In the genomic region with DNA sequence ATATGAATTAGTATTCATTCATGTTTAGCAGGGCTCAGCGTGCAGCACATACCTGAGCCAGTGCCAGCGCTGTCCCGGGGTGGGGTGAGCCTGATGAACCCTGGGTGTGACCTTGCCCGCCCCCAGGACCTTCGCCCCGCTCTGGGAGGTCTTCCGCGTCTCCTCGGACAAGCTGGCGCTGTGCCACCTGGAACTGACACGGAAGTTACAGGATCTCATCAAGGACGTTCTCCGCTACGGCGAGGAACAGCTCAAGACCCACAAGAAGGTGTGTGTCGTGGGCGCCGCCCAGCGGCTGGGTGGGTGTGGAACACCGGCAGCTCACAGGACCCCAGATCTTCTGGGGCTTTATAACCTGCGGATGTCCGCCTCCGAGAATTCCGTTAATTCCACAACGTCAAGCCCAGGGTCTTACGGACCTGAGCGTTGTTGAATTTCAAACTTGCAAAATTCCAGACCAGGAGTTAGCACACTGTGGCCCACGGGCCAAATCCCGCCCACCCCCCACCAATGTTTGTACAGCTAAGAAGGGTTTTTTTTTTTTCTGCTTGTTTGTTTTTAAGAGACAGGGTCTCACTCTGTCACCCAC, we compare ENCODE assay signal across 1 cellular context.
TF ChIP-seq lines count a peak whose summit lies in the region.

No MANE protein-coding gene starts in this region.

TF ChIP-seq in HepG2, 621 proteins besides CTCF, POLR2A, EP300 and RAD21 (continued from another document and continues in another):
- no peak for TF ChIP-seq MAFK (conservative IDR thresholded peaks at IDR 0.05 in 1 of 2, IDR thresholded peaks at IDR 0.05 in 1 of 2; ENCODE audit: low read length in 2 of 2)
- TF ChIP-seq ADNP (CRISPR knock-in tag; IDR thresholded peaks at IDR 0.05) = no peak
- no peak for TF ChIP-seq ZNF644 (CRISPR knock-in tag; IDR thresholded peaks at IDR 0.05; ENCODE audit: low read depth)
- TF ChIP-seq, protein P1, sequence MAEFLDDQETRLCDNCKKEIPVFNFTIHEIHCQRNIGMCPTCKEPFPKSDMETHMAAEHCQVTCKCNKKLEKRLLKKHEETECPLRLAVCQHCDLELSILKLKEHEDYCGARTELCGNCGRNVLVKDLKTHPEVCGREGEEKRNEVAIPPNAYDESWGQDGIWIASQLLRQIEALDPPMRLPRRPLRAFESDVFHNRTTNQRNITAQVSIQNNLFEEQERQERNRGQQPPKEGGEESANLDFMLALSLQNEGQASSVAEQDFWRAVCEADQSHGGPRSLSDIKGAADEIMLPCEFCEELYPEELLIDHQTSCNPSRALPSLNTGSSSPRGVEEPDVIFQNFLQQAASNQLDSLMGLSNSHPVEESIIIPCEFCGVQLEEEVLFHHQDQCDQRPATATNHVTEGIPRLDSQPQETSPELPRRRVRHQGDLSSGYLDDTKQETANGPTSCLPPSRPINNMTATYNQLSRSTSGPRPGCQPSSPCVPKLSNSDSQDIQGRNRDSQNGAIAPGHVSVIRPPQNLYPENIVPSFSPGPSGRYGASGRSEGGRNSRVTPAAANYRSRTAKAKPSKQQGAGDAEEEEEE (CRISPR knock-in tag; IDR thresholded peaks at IDR 0.05; ENCODE audit: borderline replicate concordance) = no peak
- TF ChIP-seq CAMTA2 (CRISPR knock-in tag; IDR thresholded peaks at IDR 0.05; ENCODE audit: borderline replicate concordance) = no peak
- no peak for TF ChIP-seq NCOA5 (CRISPR knock-in tag; IDR thresholded peaks at IDR 0.05)
- peak; percentile 56; the same call in 1 of the 2 replicates for TF ChIP-seq IRF2 (CRISPR knock-in tag; IDR thresholded peaks at IDR 0.05)
- TF ChIP-seq, protein P2, sequence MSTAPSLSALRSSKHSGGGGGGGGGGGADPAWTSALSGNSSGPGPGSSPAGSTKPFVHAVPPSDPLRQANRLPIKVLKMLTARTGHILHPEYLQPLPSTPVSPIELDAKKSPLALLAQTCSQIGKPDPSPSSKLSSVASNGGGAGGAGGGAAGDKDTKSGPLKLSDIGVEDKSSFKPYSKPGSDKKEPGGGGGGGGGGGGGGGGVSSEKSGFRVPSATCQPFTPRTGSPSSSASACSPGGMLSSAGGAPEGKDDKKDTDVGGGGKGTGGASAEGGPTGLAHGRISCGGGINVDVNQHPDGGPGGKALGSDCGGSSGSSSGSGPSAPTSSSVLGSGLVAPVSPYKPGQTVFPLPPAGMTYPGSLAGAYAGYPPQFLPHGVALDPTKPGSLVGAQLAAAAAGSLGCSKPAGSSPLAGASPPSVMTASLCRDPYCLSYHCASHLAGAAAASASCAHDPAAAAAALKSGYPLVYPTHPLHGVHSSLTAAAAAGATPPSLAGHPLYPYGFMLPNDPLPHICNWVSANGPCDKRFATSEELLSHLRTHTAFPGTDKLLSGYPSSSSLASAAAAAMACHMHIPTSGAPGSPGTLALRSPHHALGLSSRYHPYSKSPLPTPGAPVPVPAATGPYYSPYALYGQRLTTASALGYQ (CRISPR knock-in tag; IDR thresholded peaks at IDR 0.05) = 0 out of 2 replicates have a peak, but pooled peaks have one; percentile 32
- TF ChIP-seq ZMAT3 (CRISPR knock-in tag; conservative IDR thresholded peaks at IDR 0.05) = 0 out of 2 replicates have a peak, but pooled peaks have one; percentile 28
- TF ChIP-seq FOSL1 (CRISPR knock-in tag; IDR thresholded peaks at IDR 0.05; ENCODE audit: borderline replicate concordance) = no peak
- no peak for TF ChIP-seq POLR2AphosphoS5 (IDR thresholded peaks at IDR 0.05; ENCODE audit: low read depth, low read length)
- no peak for TF ChIP-seq ZNF296 (CRISPR knock-in tag; conservative IDR thresholded peaks at IDR 0.05)
- peak; percentile 86 for TF ChIP-seq HDAC2 (CRISPR knock-in tag; IDR thresholded peaks at IDR 0.05)
- TF ChIP-seq KAT8 (CRISPR knock-in tag; IDR thresholded peaks at IDR 0.05) = peak; percentile 74
- no peak for TF ChIP-seq HDAC6 (IDR thresholded peaks at IDR 0.05; ENCODE audit: low read depth, low read length)
- TF ChIP-seq SP4 (CRISPR knock-in tag; IDR thresholded peaks at IDR 0.05) = no peak; the same call in 1 of the 2 replicates
- TF ChIP-seq, protein P3, sequence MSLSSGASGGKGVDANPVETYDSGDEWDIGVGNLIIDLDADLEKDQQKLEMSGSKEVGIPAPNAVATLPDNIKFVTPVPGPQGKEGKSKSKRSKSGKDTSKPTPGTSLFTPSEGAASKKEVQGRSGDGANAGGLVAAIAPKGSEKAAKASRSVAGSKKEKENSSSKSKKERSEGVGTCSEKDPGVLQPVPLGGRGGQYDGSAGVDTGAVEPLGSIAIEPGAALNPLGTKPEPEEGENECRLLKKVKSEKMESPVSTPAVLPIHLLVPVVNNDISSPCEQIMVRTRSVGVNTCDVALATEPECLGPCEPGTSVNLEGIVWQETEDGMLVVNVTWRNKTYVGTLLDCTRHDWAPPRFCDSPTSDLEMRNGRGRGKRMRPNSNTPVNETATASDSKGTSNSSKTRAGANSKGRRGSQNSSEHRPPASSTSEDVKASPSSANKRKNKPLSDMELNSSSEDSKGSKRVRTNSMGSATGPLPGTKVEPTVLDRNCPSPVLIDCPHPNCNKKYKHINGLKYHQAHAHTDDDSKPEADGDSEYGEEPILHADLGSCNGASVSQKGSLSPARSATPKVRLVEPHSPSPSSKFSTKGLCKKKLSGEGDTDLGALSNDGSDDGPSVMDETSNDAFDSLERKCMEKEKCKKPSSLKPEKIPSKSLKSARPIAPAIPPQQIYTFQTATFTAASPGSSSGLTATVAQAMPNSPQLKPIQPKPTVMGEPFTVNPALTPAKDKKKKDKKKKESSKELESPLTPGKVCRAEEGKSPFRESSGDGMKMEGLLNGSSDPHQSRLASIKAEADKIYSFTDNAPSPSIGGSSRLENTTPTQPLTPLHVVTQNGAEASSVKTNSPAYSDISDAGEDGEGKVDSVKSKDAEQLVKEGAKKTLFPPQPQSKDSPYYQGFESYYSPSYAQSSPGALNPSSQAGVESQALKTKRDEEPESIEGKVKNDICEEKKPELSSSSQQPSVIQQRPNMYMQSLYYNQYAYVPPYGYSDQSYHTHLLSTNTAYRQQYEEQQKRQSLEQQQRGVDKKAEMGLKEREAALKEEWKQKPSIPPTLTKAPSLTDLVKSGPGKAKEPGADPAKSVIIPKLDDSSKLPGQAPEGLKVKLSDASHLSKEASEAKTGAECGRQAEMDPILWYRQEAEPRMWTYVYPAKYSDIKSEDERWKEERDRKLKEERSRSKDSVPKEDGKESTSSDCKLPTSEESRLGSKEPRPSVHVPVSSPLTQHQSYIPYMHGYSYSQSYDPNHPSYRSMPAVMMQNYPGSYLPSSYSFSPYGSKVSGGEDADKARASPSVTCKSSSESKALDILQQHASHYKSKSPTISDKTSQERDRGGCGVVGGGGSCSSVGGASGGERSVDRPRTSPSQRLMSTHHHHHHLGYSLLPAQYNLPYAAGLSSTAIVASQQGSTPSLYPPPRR (CRISPR knock-in tag; IDR thresholded peaks at IDR 0.05; ENCODE audit: borderline replicate concordance) = no peak; the same call in 1 of the 2 replicates
- TF ChIP-seq ZNF564 (CRISPR knock-in tag; IDR thresholded peaks at IDR 0.05) = no peak
- no peak for TF ChIP-seq TEAD2 (CRISPR knock-in tag; IDR thresholded peaks at IDR 0.05)
- TF ChIP-seq GLI4 (CRISPR knock-in tag; IDR thresholded peaks at IDR 0.05; ENCODE audit: borderline replicate concordance) = no peak
- TF ChIP-seq ZNF816 (CRISPR knock-in tag; IDR thresholded peaks at IDR 0.05; ENCODE audit: borderline replicate concordance) = no peak
- TF ChIP-seq KDM5B (CRISPR knock-in tag; IDR thresholded peaks at IDR 0.05; ENCODE audit: borderline replicate concordance) = peak; percentile 68; the same call in 1 of the 2 replicates
- peak; percentile 82 for TF ChIP-seq GATAD2A (CRISPR knock-in tag; IDR thresholded peaks at IDR 0.05)
- no peak for TF ChIP-seq MTA3 (CRISPR knock-in tag; IDR thresholded peaks at IDR 0.05)
- TF ChIP-seq MED13 (CRISPR knock-in tag; IDR thresholded peaks at IDR 0.05) = no peak
- TF ChIP-seq ZNF460 (CRISPR knock-in tag; IDR thresholded peaks at IDR 0.05; ENCODE audit: borderline replicate concordance) = no peak
- TF ChIP-seq SP2 (CRISPR knock-in tag; IDR thresholded peaks at IDR 0.05) = no peak
- TF ChIP-seq ZFYVE20 (CRISPR knock-in tag; IDR thresholded peaks at IDR 0.05; ENCODE audit: borderline replicate concordance, low read depth) = no peak
- peak; percentile 81; the same call in 1 of the 2 replicates for TF ChIP-seq ZIK1 (CRISPR knock-in tag; IDR thresholded peaks at IDR 0.05; ENCODE audit: borderline replicate concordance, low read depth)
- no peak for TF ChIP-seq MED8 (CRISPR knock-in tag; IDR thresholded peaks at IDR 0.05; ENCODE audit: insufficient replicate concordance)
- TF ChIP-seq, protein P4, sequence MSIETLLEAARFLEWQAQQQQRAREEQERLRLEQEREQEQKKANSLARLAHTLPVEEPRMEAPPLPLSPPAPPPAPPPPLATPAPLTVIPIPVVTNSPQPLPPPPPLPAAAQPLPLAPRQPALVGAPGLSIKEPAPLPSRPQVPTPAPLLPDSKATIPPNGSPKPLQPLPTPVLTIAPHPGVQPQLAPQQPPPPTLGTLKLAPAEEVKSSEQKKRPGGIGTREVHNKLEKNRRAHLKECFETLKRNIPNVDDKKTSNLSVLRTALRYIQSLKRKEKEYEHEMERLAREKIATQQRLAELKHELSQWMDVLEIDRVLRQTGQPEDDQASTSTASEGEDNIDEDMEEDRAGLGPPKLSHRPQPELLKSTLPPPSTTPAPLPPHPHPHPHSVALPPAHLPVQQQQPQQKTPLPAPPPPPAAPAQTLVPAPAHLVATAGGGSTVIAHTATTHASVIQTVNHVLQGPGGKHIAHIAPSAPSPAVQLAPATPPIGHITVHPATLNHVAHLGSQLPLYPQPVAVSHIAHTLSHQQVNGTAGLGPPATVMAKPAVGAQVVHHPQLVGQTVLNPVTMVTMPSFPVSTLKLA (IDR thresholded peaks at IDR 0.05) = no peak
- TF ChIP-seq NR2C2 (CRISPR knock-in tag; IDR thresholded peaks at IDR 0.05; ENCODE audit: borderline replicate concordance) = peak; percentile 60; the same call in 1 of the 2 replicates
- TF ChIP-seq, protein P5, sequence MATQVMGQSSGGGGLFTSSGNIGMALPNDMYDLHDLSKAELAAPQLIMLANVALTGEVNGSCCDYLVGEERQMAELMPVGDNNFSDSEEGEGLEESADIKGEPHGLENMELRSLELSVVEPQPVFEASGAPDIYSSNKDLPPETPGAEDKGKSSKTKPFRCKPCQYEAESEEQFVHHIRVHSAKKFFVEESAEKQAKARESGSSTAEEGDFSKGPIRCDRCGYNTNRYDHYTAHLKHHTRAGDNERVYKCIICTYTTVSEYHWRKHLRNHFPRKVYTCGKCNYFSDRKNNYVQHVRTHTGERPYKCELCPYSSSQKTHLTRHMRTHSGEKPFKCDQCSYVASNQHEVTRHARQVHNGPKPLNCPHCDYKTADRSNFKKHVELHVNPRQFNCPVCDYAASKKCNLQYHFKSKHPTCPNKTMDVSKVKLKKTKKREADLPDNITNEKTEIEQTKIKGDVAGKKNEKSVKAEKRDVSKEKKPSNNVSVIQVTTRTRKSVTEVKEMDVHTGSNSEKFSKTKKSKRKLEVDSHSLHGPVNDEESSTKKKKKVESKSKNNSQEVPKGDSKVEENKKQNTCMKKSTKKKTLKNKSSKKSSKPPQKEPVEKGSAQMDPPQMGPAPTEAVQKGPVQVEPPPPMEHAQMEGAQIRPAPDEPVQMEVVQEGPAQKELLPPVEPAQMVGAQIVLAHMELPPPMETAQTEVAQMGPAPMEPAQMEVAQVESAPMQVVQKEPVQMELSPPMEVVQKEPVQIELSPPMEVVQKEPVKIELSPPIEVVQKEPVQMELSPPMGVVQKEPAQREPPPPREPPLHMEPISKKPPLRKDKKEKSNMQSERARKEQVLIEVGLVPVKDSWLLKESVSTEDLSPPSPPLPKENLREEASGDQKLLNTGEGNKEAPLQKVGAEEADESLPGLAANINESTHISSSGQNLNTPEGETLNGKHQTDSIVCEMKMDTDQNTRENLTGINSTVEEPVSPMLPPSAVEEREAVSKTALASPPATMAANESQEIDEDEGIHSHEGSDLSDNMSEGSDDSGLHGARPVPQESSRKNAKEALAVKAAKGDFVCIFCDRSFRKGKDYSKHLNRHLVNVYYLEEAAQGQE (IDR thresholded peaks at IDR 0.05; ENCODE audit: borderline replicate concordance in 1 of 2, low read depth in 1 of 2, low read length in 2 of 2) = no peak
- no peak for TF ChIP-seq HMG20B (CRISPR knock-in tag; conservative IDR thresholded peaks at IDR 0.05)
- 0 out of 2 replicates have a peak, but pooled peaks have one; percentile 45 for TF ChIP-seq DNMT1 (CRISPR knock-in tag; IDR thresholded peaks at IDR 0.05)
- no peak for TF ChIP-seq ZNF589 (CRISPR knock-in tag; conservative IDR thresholded peaks at IDR 0.05)
- TF ChIP-seq MED1 (CRISPR knock-in tag; IDR thresholded peaks at IDR 0.05) = peak; percentile 64; the same call in 1 of the 2 replicates
- no peak for TF ChIP-seq ZNF724P (CRISPR knock-in tag; IDR thresholded peaks at IDR 0.05; ENCODE audit: borderline replicate concordance)
- no peak; the same call in none of the 2 replicates for TF ChIP-seq MEF2D (CRISPR knock-in tag; IDR thresholded peaks at IDR 0.05)
- peak; percentile 54; the same call in 1 of the 2 replicates for TF ChIP-seq HOXA5 (CRISPR knock-in tag; IDR thresholded peaks at IDR 0.05)
- TF ChIP-seq MBD4 (IDR thresholded peaks at IDR 0.05; ENCODE audit: borderline replicate concordance, low read length) = no peak
- TF ChIP-seq, protein P6, sequence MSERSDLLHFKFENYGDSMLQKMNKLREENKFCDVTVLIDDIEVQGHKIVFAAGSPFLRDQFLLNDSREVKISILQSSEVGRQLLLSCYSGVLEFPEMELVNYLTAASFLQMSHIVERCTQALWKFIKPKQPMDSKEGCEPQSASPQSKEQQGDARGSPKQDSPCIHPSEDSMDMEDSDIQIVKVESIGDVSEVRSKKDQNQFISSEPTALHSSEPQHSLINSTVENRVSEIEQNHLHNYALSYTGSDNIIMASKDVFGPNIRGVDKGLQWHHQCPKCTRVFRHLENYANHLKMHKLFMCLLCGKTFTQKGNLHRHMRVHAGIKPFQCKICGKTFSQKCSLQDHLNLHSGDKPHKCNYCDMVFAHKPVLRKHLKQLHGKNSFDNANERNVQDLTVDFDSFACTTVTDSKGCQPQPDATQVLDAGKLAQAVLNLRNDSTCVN (CRISPR knock-in tag; IDR thresholded peaks at IDR 0.05; ENCODE audit: borderline replicate concordance) = peak; percentile 47; the same call in 1 of the 2 replicates
- TF ChIP-seq MAFF (IDR thresholded peaks at IDR 0.05; ENCODE audit: low read depth, low read length) = no peak
- no peak for TF ChIP-seq ZNF775 (CRISPR knock-in tag; IDR thresholded peaks at IDR 0.05; ENCODE audit: borderline replicate concordance)
- TF ChIP-seq, protein P7, sequence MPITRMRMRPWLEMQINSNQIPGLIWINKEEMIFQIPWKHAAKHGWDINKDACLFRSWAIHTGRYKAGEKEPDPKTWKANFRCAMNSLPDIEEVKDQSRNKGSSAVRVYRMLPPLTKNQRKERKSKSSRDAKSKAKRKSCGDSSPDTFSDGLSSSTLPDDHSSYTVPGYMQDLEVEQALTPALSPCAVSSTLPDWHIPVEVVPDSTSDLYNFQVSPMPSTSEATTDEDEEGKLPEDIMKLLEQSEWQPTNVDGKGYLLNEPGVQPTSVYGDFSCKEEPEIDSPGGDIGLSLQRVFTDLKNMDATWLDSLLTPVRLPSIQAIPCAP (CRISPR knock-in tag; IDR thresholded peaks at IDR 0.05; ENCODE audit: low read depth) = no peak
- TF ChIP-seq PAF1 (CRISPR knock-in tag; IDR thresholded peaks at IDR 0.05) = no peak
- TF ChIP-seq, protein P8, sequence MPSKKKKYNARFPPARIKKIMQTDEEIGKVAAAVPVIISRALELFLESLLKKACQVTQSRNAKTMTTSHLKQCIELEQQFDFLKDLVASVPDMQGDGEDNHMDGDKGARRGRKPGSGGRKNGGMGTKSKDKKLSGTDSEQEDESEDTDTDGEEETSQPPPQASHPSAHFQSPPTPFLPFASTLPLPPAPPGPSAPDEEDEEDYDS (CRISPR knock-in tag; IDR thresholded peaks at IDR 0.05) = no peak
- no peak for TF ChIP-seq TRIM24 (CRISPR knock-in tag; IDR thresholded peaks at IDR 0.05)
- peak; percentile 85 for TF ChIP-seq SALL1 (CRISPR knock-in tag; IDR thresholded peaks at IDR 0.05)
- TF ChIP-seq NR3C1 (CRISPR knock-in tag; IDR thresholded peaks at IDR 0.05) = no peak
